Comparison of ENCODE assay signal across 20 cellular contexts in the genomic region with DNA sequence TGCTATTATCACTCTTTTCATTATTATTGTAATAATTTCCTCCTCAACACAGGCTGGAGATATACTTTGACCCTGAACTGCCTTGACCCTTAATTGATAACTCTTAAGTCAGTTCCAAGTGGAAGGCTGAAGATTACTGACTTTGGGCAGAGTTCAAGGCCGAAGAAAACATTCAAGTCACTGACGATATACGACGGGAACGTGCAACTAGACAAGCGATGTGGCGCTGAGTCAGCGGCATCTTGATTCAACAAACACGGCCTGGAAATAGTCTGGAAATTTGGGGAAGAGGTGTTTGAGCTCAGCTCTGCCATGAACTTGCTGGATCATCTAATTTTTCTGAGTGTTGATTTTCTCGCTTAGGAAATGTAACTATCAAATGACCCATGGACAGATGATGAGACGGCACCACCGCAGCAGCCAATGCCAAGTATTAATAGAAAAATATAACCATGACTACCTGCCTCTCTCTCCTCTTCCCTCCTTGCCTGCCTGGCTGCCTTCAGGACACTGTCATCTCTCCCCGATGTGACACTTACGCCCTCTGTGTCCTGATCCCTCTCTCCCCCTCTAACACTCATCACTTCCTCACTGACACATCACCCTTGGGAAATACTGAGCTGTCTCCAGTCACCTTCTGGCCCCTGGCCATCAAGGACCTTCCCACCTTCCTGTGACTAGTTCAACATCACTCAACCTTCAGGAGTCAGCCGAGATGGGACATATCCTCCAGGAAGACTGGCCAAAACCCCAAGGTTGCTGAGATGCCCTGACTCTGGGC. TPM values are rescaled to one million over a fixed set of nuclear protein-coding genes. Genes with fewer than 3 reads are reported as not detected.
DNase-seq lines count a peak whose midpoint lies in the region; ATAC-seq, FAIRE-seq and TF ChIP-seq lines count a peak whose summit lies in the region.
"Had no signal": no experiment of that assay in that cellular context is flagged by ENCODE, and none has a peak within 500 bp of the region (broad histone marks: within the 10 kb centered on the region; RNA-seq: fewer than 3 reads in every experiment).

No MANE protein-coding gene starts in this region.

- no peak for ATAC-seq in HCT116
- no peak for ATAC-seq in GM21786 (IDR thresholded peaks at IDR 0.05; ENCODE audit: unreplicated experiment)
- ATAC-seq in HG03442 (IDR thresholded peaks at IDR 0.05; ENCODE audit: unreplicated experiment): no peak
- ATAC-seq: activated CD8-positive, alpha-beta T cell treated with anti-CD3 and anti-CD28 coated beads, Interleukin-2, amount 10 ng/mL, durations not matched to agents 7 days and 5 days; CD8-positive, alpha-beta T cell; gastroesophageal sphincter had no signal

- intact Hi-C loops in HCT116 (cut with micrococcal nuclease): no loop called here
- intact Hi-C loops in esophagus squamous epithelium (cut with DNase I): no loop called here

- H3K4me3 ChIP-seq in HCT116 (replicated peaks in 1 of 2; ENCODE audit: low read depth in 1 of 2, low read length in 2 of 2) (no peak overlapping the region), esophagus squamous epithelium (no peak overlapping the region)
- H3K4me3 ChIP-seq: colonic mucosa, gastroesophageal sphincter had no signal

- no peaks in the 10 kb centered on the region for H3K27me3 ChIP-seq in HCT116 (ENCODE audit: insufficient read depth, low read length)
- H3K27me3 ChIP-seq in esophagus squamous epithelium: no peaks in the 10 kb centered on the region
- H3K27me3 ChIP-seq: colonic mucosa, gastroesophageal sphincter had no signal

- RAD21 ChIA-PET in HCT116 (lab: Charles Lee; ENCODE audit: low non-redundant PET in 1 of 2, low total read pairs in 2 of 2, uncharacterized antibody in 2 of 2, unreplicated experiment in 2 of 2): no interaction called here

- TF ChIP-seq RAD21 in HCT116 (IDR thresholded peaks at IDR 0.05; ENCODE audit: low read depth): no peak

- no peaks in the 10 kb centered on the region for H3K9me2 ChIP-seq in HCT116 (ENCODE audit: insufficient read depth)

- CTCF ChIA-PET in HCT116 (lab: Charles Lee): no interaction called here

- H3K9ac ChIP-seq in HCT116 (ENCODE audit: low read length): no peak overlapping the region

- FAIRE-seq in islet of Langerhans (lab: Jason Lieb, UNC): peak; percentile 92

- TF ChIP-seq POLR2A in HCT116 (IDR thresholded peaks at IDR 0.05; ENCODE audit: borderline replicate concordance, extremely low read depth, insufficient read depth, insufficient read length) (no peak), esophagus squamous epithelium (IDR thresholded peaks at IDR 0.05) (no peak)

- 91 to 94% methylated on average over 14 to 15 of the region's 15 CpGs for WGBS in esophagus squamous epithelium, 2 donors

- TF ChIP-seq CTCF in HCT116 (IDR thresholded peaks at IDR 0.05 in 2 of 3, conservative IDR thresholded peaks at IDR 0.05 in 1 of 3; ENCODE audit: borderline replicate concordance in 1 of 3, insufficient read depth in 1 of 3, low read depth in 2 of 3, low read length in 2 of 3) (no peak), esophagus squamous epithelium (IDR thresholded peaks at IDR 0.05) (no peak)

- no peak overlapping the region for H3K4me2 ChIP-seq in HCT116 (ENCODE audit: low read length)

- no peaks in the 10 kb centered on the region for H3K9me3 ChIP-seq in HCT116 (ENCODE audit: control insufficient read depth in 1 of 2, insufficient read depth in 1 of 2, low read depth in 1 of 2, low read length in 2 of 2)
- H3K9me3 ChIP-seq in esophagus squamous epithelium: no peaks in the 10 kb centered on the region
- H3K9me3 ChIP-seq: colonic mucosa, gastroesophageal sphincter had no signal

- H3K27ac ChIP-seq in HCT116 (ENCODE audit: low read depth, low read length) (no peak overlapping the region), esophagus squamous epithelium (no peak overlapping the region)
- H3K27ac ChIP-seq: colonic mucosa, gastroesophageal sphincter had no signal

- H4K20me1 ChIP-seq in HCT116 (ENCODE audit: insufficient read depth): no peaks in the 10 kb centered on the region

- no peaks in the 10 kb centered on the region for H3K36me3 ChIP-seq in HCT116 (ENCODE audit: control insufficient read depth in 1 of 2, insufficient read depth in 2 of 2, low read length in 2 of 2)
- H3K36me3 ChIP-seq in esophagus squamous epithelium: peaks cover 0 to 93% (median 11%) of the 10 kb centered on the region in 3 donors
- H3K36me3 ChIP-seq: colonic mucosa had no signal

- POLR2A ChIA-PET in HCT116 (lab: Charles Lee): no interaction called here

- DNase-seq in AG08395 (ENCODE audit: low spot score) (peak; percentile 77), HCT116 (ENCODE audit: low read depth, low spot score) (no peak), T1000 (lab: John Stamatoyannopoulos, UW) (peak; percentile 20), NCI-H69 (lab: John Stamatoyannopoulos, UW) (no peak), esophagus squamous epithelium (lab: John Stamatoyannopoulos, UW) (no peak)
- DNase-seq: activated CD4-positive, CD25-positive, alpha-beta regulatory T cell; activated CD8-positive, alpha-beta T cell treated with anti-CD3 and anti-CD28 coated beads, Interleukin-2, amount 10 ng/mL, durations not matched to agents 7 days and 5 days; activated naive CD4-positive, alpha-beta T cell treated with anti-CD3 and anti-CD28 coated beads, Interleukin-2, amount 50 U/mL, for 16 hours; activated T-cell treated with anti-CD3 and anti-CD28 coated beads, Interleukin-2, amount 50 U/mL, for 48 hours; CD8-positive, alpha-beta T cell; colonic mucosa; DMS79; left cardiac atrium; NCI-H1417 treated with DMSO at 0.1 percent for 48 hours; NCI-H748 treated with DMSO at 0.1 percent for 48 hours; substantia nigra had no signal

- H3K4me1 ChIP-seq in HCT116 (ENCODE audit: control insufficient read depth in 1 of 2, insufficient read depth in 2 of 2, low read length in 2 of 2) (peaks cover 0 to 6% of the 10 kb centered on the region in 2 experiments; a peak in 1 of 4 replicates), esophagus squamous epithelium (peaks cover 0 to 15% (median 5%) of the 10 kb centered on the region in 3 donors)
- H3K4me1 ChIP-seq: colonic mucosa had no signal

- no TSS peak for BruUV-seq in HCT116 (replicated peaks; lab: Mats Ljungman, UMichigan)

- no peak overlapping the region for H2AFZ ChIP-seq in HCT116 (ENCODE audit: low read depth, low read length, poor library complexity, severe bottlenecking)

- no peaks in the 10 kb centered on the region for H3K79me2 ChIP-seq in HCT116 (ENCODE audit: insufficient read depth, low read length)

TF ChIP-seq in HCT116, 20 proteins besides CTCF, POLR2A, EP300 and RAD21 (continues in another document):
- no peak for TF ChIP-seq EZH2phosphoT487 (IDR thresholded peaks at IDR 0.05; ENCODE audit: borderline replicate concordance)
- TF ChIP-seq, protein P1, sequence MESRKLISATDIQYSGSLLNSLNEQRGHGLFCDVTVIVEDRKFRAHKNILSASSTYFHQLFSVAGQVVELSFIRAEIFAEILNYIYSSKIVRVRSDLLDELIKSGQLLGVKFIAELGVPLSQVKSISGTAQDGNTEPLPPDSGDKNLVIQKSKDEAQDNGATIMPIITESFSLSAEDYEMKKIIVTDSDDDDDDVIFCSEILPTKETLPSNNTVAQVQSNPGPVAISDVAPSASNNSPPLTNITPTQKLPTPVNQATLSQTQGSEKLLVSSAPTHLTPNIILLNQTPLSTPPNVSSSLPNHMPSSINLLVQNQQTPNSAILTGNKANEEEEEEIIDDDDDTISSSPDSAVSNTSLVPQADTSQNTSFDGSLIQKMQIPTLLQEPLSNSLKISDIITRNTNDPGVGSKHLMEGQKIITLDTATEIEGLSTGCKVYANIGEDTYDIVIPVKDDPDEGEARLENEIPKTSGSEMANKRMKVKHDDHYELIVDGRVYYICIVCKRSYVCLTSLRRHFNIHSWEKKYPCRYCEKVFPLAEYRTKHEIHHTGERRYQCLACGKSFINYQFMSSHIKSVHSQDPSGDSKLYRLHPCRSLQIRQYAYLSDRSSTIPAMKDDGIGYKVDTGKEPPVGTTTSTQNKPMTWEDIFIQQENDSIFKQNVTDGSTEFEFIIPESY (IDR thresholded peaks at IDR 0.05; ENCODE audit: extremely low read depth, insufficient replicate concordance, low read length): no peak
- no peak for TF ChIP-seq CBX3 (IDR thresholded peaks at IDR 0.05; ENCODE audit: low read depth)
- no peak for TF ChIP-seq YY1 (IDR thresholded peaks at IDR 0.05; ENCODE audit: extremely low read depth, insufficient replicate concordance, low read depth, low read length)
- TF ChIP-seq, protein P2, sequence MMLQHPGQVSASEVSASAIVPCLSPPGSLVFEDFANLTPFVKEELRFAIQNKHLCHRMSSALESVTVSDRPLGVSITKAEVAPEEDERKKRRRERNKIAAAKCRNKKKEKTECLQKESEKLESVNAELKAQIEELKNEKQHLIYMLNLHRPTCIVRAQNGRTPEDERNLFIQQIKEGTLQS (IDR thresholded peaks at IDR 0.05): no peak
- TF ChIP-seq, protein P3, sequence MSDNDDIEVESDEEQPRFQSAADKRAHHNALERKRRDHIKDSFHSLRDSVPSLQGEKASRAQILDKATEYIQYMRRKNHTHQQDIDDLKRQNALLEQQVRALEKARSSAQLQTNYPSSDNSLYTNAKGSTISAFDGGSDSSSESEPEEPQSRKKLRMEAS (IDR thresholded peaks at IDR 0.05): no peak
- no peak for TF ChIP-seq SRF (IDR thresholded peaks at IDR 0.05; ENCODE audit: low read depth)
- TF ChIP-seq TCF7L2 (IDR thresholded peaks at IDR 0.05; ENCODE audit: borderline replicate concordance, extremely low read depth, insufficient read depth, insufficient read length): no peak
- 0 out of 2 replicates have a peak, but pooled peaks have one; percentile 9 for TF ChIP-seq ZFX (IDR thresholded peaks at IDR 0.05)
- no peak for TF ChIP-seq EGR1 (IDR thresholded peaks at IDR 0.05; ENCODE audit: low read depth)
- TF ChIP-seq SP1 (IDR thresholded peaks at IDR 0.05; ENCODE audit: low read depth): no peak

RNA-seq across cellular contexts. Expression of a gene that starts 49.4 kb away (rescaled TPM):
- 12.7 TPM for total RNA-seq in HCT116 (2021; ENCODE audit: unreplicated experiment)
- polyA plus RNA-seq in HCT116 (2012): 13.1 and 13.8 TPM in 2 replicates
- total RNA-seq in esophagus squamous epithelium: 10 to 100 TPM; 13.0 to 28.8 (median 21.2) TPM

Comparison
In these comparisons a context has a peak if more than half of its experiments do, and no peak if none do; other contexts are left out.
1. DNase-seq: peak in AG08395 (single experiment) and T1000 (single experiment); none in HCT116 (single experiment), NCI-H69 (single experiment) and esophagus squamous epithelium (single experiment).